1 cellular context compared by ENCODE assay signal in genomic region chr19:37654118-37654517, GRCh38.
TF ChIP-seq lines count a peak whose summit lies in the region.

No MANE protein-coding gene starts in this region.

TF ChIP-seq in GM23338, 12 proteins besides CTCF, POLR2A, EP300 and RAD21 (continued from another document):
- TF ChIP-seq REST (IDR thresholded peaks at IDR 0.05; ENCODE audit: unreplicated experiment) (no peak), EZH2phosphoT487 (IDR thresholded peaks at IDR 0.05; ENCODE audit: unreplicated experiment) (no peak), POLR2AphosphoS5 (IDR thresholded peaks at IDR 0.05; ENCODE audit: low read depth) (no peak)
